19 cellular contexts compared by ENCODE assay signal in genomic region chr5:37664551-37664950, GRCh38.
"Had no signal": no experiment of that assay in that cellular context is flagged by ENCODE, and none has a peak within 500 bp of the region (broad histone marks: within the 10 kb centered on the region; RNA-seq: fewer than 3 reads in every experiment).

No MANE protein-coding gene starts in this region.

- H3K27ac Mint-ChIP-seq: memory B cell; natural killer cell; stimulated activated naive B cell treated with anti-CD40 and anti-IgM and Interleukin-4, amounts not matched to agents 10 μg/mL and 1 μg/mL and 100 μg/mL, for 72 hours; stimulated activated naive CD8-positive, alpha-beta T cell treated with anti-CD3 and anti-CD28 coated beads, Interleukin-15, Interleukin-2, amounts not matched to agents 100 ng/mL and 50 ng/mL, for 24 hours had no signal

- H3K27me3 Mint-ChIP-seq: memory B cell; stimulated activated naive B cell treated with anti-CD40 and anti-IgM and Interleukin-4, amounts not matched to agents 10 μg/mL and 1 μg/mL and 100 μg/mL, for 72 hours; stimulated activated naive CD8-positive, alpha-beta T cell treated with anti-CD3 and anti-CD28 coated beads, Interleukin-15, Interleukin-2, amounts not matched to agents 100 ng/mL and 50 ng/mL, for 24 hours had no signal

- FAIRE-seq: endothelial cell of umbilical vein, kidney, small intestine, urothelium cell line had no signal

- DNase-seq: effector memory CD4-positive, alpha-beta T cell; foreskin keratinocyte; heart left ventricle; kidney; natural killer cell; occipital lobe; ovary; posterior cingulate gyrus; retina; right lobe of liver; small intestine; stimulated activated CD4-positive, alpha-beta T cell treated with anti-CD3 and anti-CD28 coated beads, Interleukin-15, amount 100 ng/mL, for 24 hours; stimulated activated CD4-positive, alpha-beta T cell treated with anti-CD3 and anti-CD28 coated beads, Interleukin-2, amount 100 ng/mL, for 48 hours; stimulated activated naive B cell treated with anti-CD40 and anti-IgM and Interleukin-4, amounts not matched to agents 10 μg/mL and 1 μg/mL and 100 μg/mL, for 72 hours; upper lobe of left lung had no signal

- H3K4me1 Mint-ChIP-seq: memory B cell had no signal

- H3K36me3 Mint-ChIP-seq: natural killer cell had no signal

- H3K9me3 Mint-ChIP-seq: stimulated activated naive CD8-positive, alpha-beta T cell treated with anti-CD3 and anti-CD28 coated beads, Interleukin-15, Interleukin-2, amounts not matched to agents 100 ng/mL and 50 ng/mL, for 24 hours had no signal

- H3K4me3 Mint-ChIP-seq: memory B cell; natural killer cell; stimulated activated naive B cell treated with anti-CD40 and anti-IgM and Interleukin-4, amounts not matched to agents 10 μg/mL and 1 μg/mL and 100 μg/mL, for 72 hours; stimulated activated naive CD8-positive, alpha-beta T cell treated with anti-CD3 and anti-CD28 coated beads, Interleukin-15, Interleukin-2, amounts not matched to agents 100 ng/mL and 50 ng/mL, for 24 hours had no signal
